Comparison of ENCODE assay signal across 10 cellular contexts in the genomic region with DNA sequence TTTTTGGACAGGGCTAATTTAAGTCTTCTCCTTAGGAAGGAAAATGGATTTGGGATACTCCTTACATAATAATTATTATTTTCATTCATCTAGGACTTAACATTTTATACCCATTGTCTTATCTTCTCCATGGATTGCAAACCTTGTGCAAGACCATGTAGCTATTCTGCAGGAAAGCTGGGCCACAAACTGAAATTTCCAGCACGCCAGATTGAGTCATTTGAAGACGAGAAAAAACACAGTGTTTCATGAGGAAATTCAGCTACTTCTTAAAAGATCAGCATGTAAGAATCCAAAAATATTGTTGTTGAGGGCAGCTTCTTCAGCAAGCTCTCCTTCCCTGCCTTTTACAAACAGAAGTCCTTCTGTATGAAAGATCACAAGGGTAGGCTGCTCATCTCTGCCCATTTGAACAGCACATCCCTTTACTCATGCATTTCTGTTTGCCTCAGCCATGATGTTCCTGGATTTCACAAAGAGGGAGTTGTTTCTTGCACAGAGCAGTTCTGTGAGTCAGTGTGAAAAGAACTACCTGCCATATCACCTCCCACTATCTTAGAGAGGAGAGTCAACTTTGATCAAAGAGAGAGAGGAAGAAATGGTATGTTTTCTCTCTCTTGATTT.
DNase-seq lines count a peak whose midpoint lies in the region; ATAC-seq and TF ChIP-seq lines count a peak whose summit lies in the region.
"Had no signal": no experiment of that assay in that cellular context is flagged by ENCODE, and none has a peak within 500 bp of the region (broad histone marks: within the 10 kb centered on the region; RNA-seq: fewer than 3 reads in every experiment).

No MANE protein-coding gene starts in this region.

- peak overlapping the region; percentile 79 for H3K4me3 Mint-ChIP-seq in activated CD4-positive, alpha-beta T cell treated with anti-CD3 and anti-CD28 coated beads, Interleukin-2, amount 10 ng/mL, durations not matched to agents 24 days and 14 days
- no peak overlapping the region for H3K4me3 Mint-ChIP-seq in activated CD4-positive, alpha-beta memory T cell treated with anti-CD3 and anti-CD28 coated beads, Interleukin-2, amount 10 ng/mL, durations not matched to agents 7 days and 5 days
- H3K4me3 Mint-ChIP-seq in stimulated activated naive B cell treated with anti-CD40 and anti-IgM and Interleukin-4, amounts not matched to agents 10 μg/mL and 1 μg/mL and 100 μg/mL, for 72 hours: peak overlapping the region; percentile 29 to 39

- peak overlapping the region; percentile 39 for H3K27ac ChIP-seq in foreskin keratinocyte

- H3K27me3 Mint-ChIP-seq in activated CD4-positive, alpha-beta T cell treated with anti-CD3 and anti-CD28 coated beads, Interleukin-2, amount 10 ng/mL, durations not matched to agents 24 days and 14 days: no peaks in the 10 kb centered on the region
- H3K27me3 Mint-ChIP-seq in activated CD4-positive, alpha-beta memory T cell treated with anti-CD3 and anti-CD28 coated beads, Interleukin-2, amount 10 ng/mL, durations not matched to agents 7 days and 5 days: no peaks in the 10 kb centered on the region
- H3K27me3 Mint-ChIP-seq in stimulated activated naive B cell treated with anti-CD40 and anti-IgM and Interleukin-4, amounts not matched to agents 10 μg/mL and 1 μg/mL and 100 μg/mL, for 72 hours: no peaks in the 10 kb centered on the region

- POLR2A ChIA-PET in activated CD4-positive, alpha-beta memory T cell treated with anti-CD3 and anti-CD28 coated beads, Interleukin-2, amount 10 ng/mL, durations not matched to agents 7 days and 5 days (lab: Charles Lee): interaction anchor here (1.0 to 2.9 kb wide), 7 partner anchors 9 to 632 kb away, joined by 3 to 22 read pairs (median 9); a partner anchor contains a TSS

- H3K36me3 Mint-ChIP-seq in activated CD4-positive, alpha-beta T cell treated with anti-CD3 and anti-CD28 coated beads, Interleukin-2, amount 10 ng/mL, durations not matched to agents 24 days and 14 days (ENCODE audit: low read depth): peaks cover 25% of the 10 kb centered on the region
- H3K36me3 Mint-ChIP-seq in activated CD4-positive, alpha-beta memory T cell treated with anti-CD3 and anti-CD28 coated beads, Interleukin-2, amount 10 ng/mL, durations not matched to agents 7 days and 5 days (ENCODE audit: low read depth): peaks cover 11% of the 10 kb centered on the region
- H3K36me3 Mint-ChIP-seq in stimulated activated naive B cell treated with anti-CD40 and anti-IgM and Interleukin-4, amounts not matched to agents 10 μg/mL and 1 μg/mL and 100 μg/mL, for 72 hours: no peaks in the 10 kb centered on the region

- peak; percentile 67 for DNase-seq in activated CD4-positive, alpha-beta T cell treated with anti-CD3 and anti-CD28 coated beads, Interleukin-2, amount 10 ng/mL, durations not matched to agents 24 days and 14 days
- DNase-seq in activated CD4-positive, alpha-beta T cell treated with anti-CD3 and anti-CD28 coated beads for 48 hours: no peak
- DNase-seq in activated CD4-positive, alpha-beta memory T cell treated with anti-CD3 and anti-CD28 coated beads, Interleukin-2, amount 10 ng/mL, durations not matched to agents 7 days and 5 days: no peak
- peak; percentile 62 to 82 for DNase-seq in foreskin keratinocyte
- DNase-seq in stimulated activated naive B cell treated with anti-CD40 and anti-IgM and Interleukin-4, amounts not matched to agents 10 μg/mL and 1 μg/mL and 100 μg/mL, for 72 hours: no peak
- no peak for DNase-seq in NCI-H524 treated with DMSO at 0.1 percent for 48 hours (lab: John Stamatoyannopoulos, UW)
- DNase-seq in NCI-H2029 (lab: John Stamatoyannopoulos, UW): no peak
- DNase-seq: GOT3, NCI-H774 had no signal

- H3K27ac Mint-ChIP-seq in activated CD4-positive, alpha-beta T cell treated with anti-CD3 and anti-CD28 coated beads, Interleukin-2, amount 10 ng/mL, durations not matched to agents 24 days and 14 days: peak overlapping the region; percentile 98
- H3K27ac Mint-ChIP-seq in activated CD4-positive, alpha-beta memory T cell treated with anti-CD3 and anti-CD28 coated beads, Interleukin-2, amount 10 ng/mL, durations not matched to agents 7 days and 5 days: peak overlapping the region; percentile 76
- peak overlapping the region; percentile 84 for H3K27ac Mint-ChIP-seq in stimulated activated naive B cell treated with anti-CD40 and anti-IgM and Interleukin-4, amounts not matched to agents 10 μg/mL and 1 μg/mL and 100 μg/mL, for 72 hours

- CTCF ChIA-PET in activated CD4-positive, alpha-beta memory T cell treated with anti-CD3 and anti-CD28 coated beads, Interleukin-2, amount 10 ng/mL, durations not matched to agents 7 days and 5 days (lab: Charles Lee): interaction anchor here (1.4 to 1.9 kb wide), 5 partner anchors 10 to 547 kb away, joined by 3 to 12 read pairs (median 6); no protein-coding TSS in a partner anchor

- H3K4me1 Mint-ChIP-seq in activated CD4-positive, alpha-beta T cell treated with anti-CD3 and anti-CD28 coated beads, Interleukin-2, amount 10 ng/mL, durations not matched to agents 24 days and 14 days: peaks cover 59% of the 10 kb centered on the region
- peaks cover 43% of the 10 kb centered on the region for H3K4me1 Mint-ChIP-seq in activated CD4-positive, alpha-beta memory T cell treated with anti-CD3 and anti-CD28 coated beads, Interleukin-2, amount 10 ng/mL, durations not matched to agents 7 days and 5 days
- peaks cover 32 to 49% of the 10 kb centered on the region in 2 donors for H3K4me1 Mint-ChIP-seq in stimulated activated naive B cell treated with anti-CD40 and anti-IgM and Interleukin-4, amounts not matched to agents 10 μg/mL and 1 μg/mL and 100 μg/mL, for 72 hours

- H3K27me3 ChIP-seq in foreskin keratinocyte: no peaks in the 10 kb centered on the region

- no peak for TF ChIP-seq CTCF in foreskin keratinocyte (conservative IDR thresholded peaks at IDR 0.05)

- intact Hi-C loops in activated CD4-positive, alpha-beta T cell treated with anti-CD3 and anti-CD28 coated beads, Interleukin-2, amount 10 ng/mL, durations not matched to agents 24 days and 14 days (cut with micrococcal nuclease): loop anchor here (1.0 kb wide), 2 partner anchors 10 to 143 kb away; no protein-coding TSS in a partner anchor

- peak; percentile 92 for ATAC-seq in foreskin keratinocyte
- ATAC-seq in stimulated activated naive B cell treated with anti-CD40 and anti-IgM and Interleukin-4, amounts not matched to agents 10 μg/mL and 1 μg/mL and 100 μg/mL, for 72 hours (replicated peaks): no peak
- no peak for ATAC-seq in HG03565 (IDR thresholded peaks at IDR 0.05; ENCODE audit: unreplicated experiment)

- H3K4me1 ChIP-seq in foreskin keratinocyte: peaks cover 26% of the 10 kb centered on the region

- peaks cover 7% of the 10 kb centered on the region for H3K9me3 Mint-ChIP-seq in activated CD4-positive, alpha-beta T cell treated with anti-CD3 and anti-CD28 coated beads, Interleukin-2, amount 10 ng/mL, durations not matched to agents 24 days and 14 days
- H3K9me3 Mint-ChIP-seq in activated CD4-positive, alpha-beta memory T cell treated with anti-CD3 and anti-CD28 coated beads, Interleukin-2, amount 10 ng/mL, durations not matched to agents 7 days and 5 days: peaks cover 5% of the 10 kb centered on the region
- H3K9me3 Mint-ChIP-seq in stimulated activated naive B cell treated with anti-CD40 and anti-IgM and Interleukin-4, amounts not matched to agents 10 μg/mL and 1 μg/mL and 100 μg/mL, for 72 hours: no peaks in the 10 kb centered on the region

Comparison
In these comparisons a context has a peak if more than half of its experiments do, and no peak if none do; other contexts are left out.
1. DNase-seq: peak in activated CD4-positive, alpha-beta T cell treated with anti-CD3 and anti-CD28 coated beads, Interleukin-2, amount 10 ng/mL, durations not matched to agents 24 days and 14 days (single experiment) and foreskin keratinocyte (2 of 2); none in activated CD4-positive, alpha-beta T cell treated with anti-CD3 and anti-CD28 coated beads for 48 hours (single experiment), activated CD4-positive, alpha-beta memory T cell treated with anti-CD3 and anti-CD28 coated beads, Interleukin-2, amount 10 ng/mL, durations not matched to agents 7 days and 5 days (single experiment), stimulated activated naive B cell treated with anti-CD40 and anti-IgM and Interleukin-4, amounts not matched to agents 10 μg/mL and 1 μg/mL and 100 μg/mL, for 72 hours (single experiment), NCI-H524 treated with DMSO at 0.1 percent for 48 hours (single experiment) and NCI-H2029 (single experiment).
2. Peak in every context shown above with its lines, with median percentiles within 50 percentile points of each other: H3K27ac Mint-ChIP-seq.